ENCODE assay signal across 1 cellular context in the genomic region with DNA sequence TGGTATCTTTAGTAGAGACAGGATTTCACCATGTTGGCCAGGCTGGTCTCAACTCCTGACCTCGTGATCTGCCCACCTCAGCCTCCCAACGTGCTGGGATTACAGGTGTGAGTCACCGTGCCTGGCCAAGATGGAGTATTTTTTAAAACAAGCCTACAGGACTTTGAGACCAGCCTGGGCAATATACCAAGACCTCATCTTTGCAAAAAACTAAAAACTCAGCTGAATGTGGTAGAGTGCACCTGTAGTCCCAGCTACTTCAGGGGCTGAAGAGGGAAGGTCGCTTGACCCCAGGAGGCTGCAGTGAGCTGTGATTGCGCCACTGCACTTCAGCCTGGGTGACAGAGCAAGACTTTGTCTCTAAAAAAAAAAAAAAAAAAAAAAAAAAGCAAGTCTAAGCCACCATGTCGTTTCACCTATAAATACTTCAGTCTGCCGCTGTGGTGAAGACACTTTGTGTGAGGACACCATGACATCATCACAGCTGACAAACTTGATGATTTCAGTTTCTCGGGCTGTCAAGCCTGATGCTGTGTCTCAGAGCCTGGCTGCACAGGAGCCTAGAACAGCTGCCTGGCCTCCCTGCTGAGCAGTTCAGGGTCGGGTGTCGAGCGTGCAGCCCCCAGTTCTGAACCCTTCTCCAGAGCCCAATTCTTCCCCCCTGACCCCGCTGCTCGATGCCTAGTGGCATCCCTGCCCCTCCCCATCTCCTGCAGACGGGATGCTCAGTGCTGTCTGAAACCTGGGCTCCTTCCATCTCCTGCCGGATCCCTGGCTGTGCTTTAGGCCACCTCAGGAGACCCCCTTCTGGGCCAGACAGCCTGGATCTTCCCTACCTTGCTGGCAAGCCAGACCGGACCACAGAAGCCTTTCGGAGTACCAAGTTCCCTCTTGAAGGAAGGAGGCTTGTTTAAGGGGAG.
A peak's percentile ranks its signal among the peaks of the same experiment; 100 is the strongest.
TF ChIP-seq lines count a peak whose summit lies in the region.

No MANE protein-coding gene starts in this region.

TF ChIP-seq in HEK293, 187 proteins besides CTCF, POLR2A, EP300 and RAD21 (continued from another document):
- TF ChIP-seq, protein P1, sequence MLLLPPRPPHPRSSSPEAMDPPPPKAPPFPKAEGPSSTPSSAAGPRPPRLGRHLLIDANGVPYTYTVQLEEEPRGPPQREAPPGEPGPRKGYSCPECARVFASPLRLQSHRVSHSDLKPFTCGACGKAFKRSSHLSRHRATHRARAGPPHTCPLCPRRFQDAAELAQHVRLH (tag by site-specific recombination; IDR thresholded peaks at IDR 0.05) = no peak
- no peak for TF ChIP-seq ZNF621 (tag by site-specific recombination; IDR thresholded peaks at IDR 0.05)
- TF ChIP-seq ZNF701 (tag by site-specific recombination; IDR thresholded peaks at IDR 0.05) = no peak
- no peak for TF ChIP-seq TRIM28 (IDR thresholded peaks at IDR 0.05; ENCODE audit: borderline replicate concordance, low read length)
- TF ChIP-seq, protein P2, sequence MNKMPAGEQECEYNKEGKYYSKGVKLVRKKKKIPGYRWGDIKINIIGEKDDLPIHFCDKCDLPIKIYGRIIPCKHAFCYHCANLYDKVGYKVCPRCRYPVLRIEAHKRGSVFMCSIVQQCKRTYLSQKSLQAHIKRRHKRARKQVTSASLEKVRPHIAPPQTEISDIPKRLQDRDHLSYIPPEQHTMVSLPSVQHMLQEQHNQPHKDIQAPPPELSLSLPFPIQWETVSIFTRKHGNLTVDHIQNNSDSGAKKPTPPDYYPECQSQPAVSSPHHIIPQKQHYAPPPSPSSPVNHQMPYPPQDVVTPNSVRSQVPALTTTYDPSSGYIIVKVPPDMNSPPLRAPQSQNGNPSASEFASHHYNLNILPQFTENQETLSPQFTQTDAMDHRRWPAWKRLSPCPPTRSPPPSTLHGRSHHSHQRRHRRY (tag by site-specific recombination; IDR thresholded peaks at IDR 0.05) = no peak
- TF ChIP-seq ZNF596 (tag by site-specific recombination; IDR thresholded peaks at IDR 0.05) = no peak
- TF ChIP-seq, protein P3, sequence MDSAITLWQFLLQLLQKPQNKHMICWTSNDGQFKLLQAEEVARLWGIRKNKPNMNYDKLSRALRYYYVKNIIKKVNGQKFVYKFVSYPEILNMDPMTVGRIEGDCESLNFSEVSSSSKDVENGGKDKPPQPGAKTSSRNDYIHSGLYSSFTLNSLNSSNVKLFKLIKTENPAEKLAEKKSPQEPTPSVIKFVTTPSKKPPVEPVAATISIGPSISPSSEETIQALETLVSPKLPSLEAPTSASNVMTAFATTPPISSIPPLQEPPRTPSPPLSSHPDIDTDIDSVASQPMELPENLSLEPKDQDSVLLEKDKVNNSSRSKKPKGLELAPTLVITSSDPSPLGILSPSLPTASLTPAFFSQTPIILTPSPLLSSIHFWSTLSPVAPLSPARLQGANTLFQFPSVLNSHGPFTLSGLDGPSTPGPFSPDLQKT (IDR thresholded peaks at IDR 0.05; ENCODE audit: borderline replicate concordance, low read depth, low read length) = no peak
- TF ChIP-seq ZNF169 (tag by site-specific recombination; IDR thresholded peaks at IDR 0.05) = no peak
- no peak for TF ChIP-seq ZNF223 (tag by site-specific recombination; IDR thresholded peaks at IDR 0.05)
- TF ChIP-seq, protein P4, sequence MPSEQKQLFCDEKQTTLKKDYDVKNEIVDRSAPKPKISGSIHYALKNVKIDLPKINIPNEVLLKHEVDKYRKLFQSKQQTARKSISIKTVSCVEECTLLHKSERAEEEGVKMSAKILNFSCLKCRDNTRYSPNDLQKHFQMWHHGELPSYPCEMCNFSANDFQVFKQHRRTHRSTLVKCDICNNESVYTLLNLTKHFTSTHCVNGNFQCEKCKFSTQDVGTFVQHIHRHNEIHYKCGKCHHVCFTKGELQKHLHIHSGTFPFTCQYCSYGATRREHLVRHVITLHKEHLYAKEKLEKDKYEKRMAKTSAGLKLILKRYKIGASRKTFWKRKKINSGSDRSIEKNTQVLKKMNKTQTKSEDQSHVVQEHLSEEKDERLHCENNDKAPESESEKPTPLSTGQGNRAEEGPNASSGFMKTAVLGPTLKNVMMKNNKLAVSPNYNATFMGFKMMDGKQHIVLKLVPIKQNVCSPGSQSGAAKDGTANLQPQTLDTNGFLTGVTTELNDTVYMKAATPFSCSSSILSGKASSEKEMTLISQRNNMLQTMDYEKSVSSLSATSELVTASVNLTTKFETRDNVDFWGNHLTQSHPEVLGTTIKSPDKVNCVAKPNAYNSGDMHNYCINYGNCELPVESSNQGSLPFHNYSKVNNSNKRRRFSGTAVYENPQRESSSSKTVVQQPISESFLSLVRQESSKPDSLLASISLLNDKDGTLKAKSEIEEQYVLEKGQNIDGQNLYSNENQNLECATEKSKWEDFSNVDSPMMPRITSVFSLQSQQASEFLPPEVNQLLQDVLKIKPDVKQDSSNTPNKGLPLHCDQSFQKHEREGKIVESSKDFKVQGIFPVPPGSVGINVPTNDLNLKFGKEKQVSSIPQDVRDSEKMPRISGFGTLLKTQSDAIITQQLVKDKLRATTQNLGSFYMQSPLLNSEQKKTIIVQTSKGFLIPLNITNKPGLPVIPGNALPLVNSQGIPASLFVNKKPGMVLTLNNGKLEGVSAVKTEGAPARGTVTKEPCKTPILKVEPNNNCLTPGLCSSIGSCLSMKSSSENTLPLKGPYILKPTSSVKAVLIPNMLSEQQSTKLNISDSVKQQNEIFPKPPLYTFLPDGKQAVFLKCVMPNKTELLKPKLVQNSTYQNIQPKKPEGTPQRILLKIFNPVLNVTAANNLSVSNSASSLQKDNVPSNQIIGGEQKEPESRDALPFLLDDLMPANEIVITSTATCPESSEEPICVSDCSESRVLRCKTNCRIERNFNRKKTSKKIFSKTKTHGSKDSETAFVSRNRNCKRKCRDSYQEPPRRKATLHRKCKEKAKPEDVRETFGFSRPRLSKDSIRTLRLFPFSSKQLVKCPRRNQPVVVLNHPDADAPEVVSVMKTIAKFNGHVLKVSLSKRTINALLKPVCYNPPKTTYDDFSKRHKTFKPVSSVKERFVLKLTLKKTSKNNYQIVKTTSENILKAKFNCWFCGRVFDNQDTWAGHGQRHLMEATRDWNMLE (tag by site-specific recombination; conservative IDR thresholded peaks at IDR 0.05; ENCODE audit: low read depth) = no peak; the same call in 1 of the 2 replicates
- TF ChIP-seq, protein P5, sequence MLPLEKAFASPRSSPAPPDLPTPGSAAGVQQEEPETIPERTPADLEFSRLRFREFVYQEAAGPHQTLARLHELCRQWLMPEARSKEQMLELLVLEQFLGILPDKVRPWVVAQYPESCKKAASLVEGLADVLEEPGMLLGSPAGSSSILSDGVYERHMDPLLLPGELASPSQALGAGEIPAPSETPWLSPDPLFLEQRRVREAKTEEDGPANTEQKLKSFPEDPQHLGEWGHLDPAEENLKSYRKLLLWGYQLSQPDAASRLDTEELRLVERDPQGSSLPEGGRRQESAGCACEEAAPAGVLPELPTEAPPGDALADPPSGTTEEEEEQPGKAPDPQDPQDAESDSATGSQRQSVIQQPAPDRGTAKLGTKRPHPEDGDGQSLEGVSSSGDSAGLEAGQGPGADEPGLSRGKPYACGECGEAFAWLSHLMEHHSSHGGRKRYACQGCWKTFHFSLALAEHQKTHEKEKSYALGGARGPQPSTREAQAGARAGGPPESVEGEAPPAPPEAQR (tag by site-specific recombination; IDR thresholded peaks at IDR 0.05) = no peak
- TF ChIP-seq KLF16 (tag by site-specific recombination; IDR thresholded peaks at IDR 0.05) = no peak
- TF ChIP-seq ZBTB21 (tag by site-specific recombination; IDR thresholded peaks at IDR 0.05) = peak; percentile 92
- no peak for TF ChIP-seq ZNF311 (tag by site-specific recombination; IDR thresholded peaks at IDR 0.05; ENCODE audit: borderline replicate concordance)
- no peak for TF ChIP-seq SETDB1 (IDR thresholded peaks at IDR 0.05; ENCODE audit: insufficient read length, low read length)
- no peak for TF ChIP-seq ZNF146 (tag by site-specific recombination; IDR thresholded peaks at IDR 0.05)
- TF ChIP-seq, protein P6, sequence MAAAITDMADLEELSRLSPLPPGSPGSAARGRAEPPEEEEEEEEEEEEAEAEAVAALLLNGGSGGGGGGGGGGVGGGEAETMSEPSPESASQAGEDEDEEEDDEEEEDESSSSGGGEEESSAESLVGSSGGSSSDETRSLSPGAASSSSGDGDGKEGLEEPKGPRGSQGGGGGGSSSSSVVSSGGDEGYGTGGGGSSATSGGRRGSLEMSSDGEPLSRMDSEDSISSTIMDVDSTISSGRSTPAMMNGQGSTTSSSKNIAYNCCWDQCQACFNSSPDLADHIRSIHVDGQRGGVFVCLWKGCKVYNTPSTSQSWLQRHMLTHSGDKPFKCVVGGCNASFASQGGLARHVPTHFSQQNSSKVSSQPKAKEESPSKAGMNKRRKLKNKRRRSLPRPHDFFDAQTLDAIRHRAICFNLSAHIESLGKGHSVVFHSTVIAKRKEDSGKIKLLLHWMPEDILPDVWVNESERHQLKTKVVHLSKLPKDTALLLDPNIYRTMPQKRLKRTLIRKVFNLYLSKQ (tag by site-specific recombination; IDR thresholded peaks at IDR 0.05; ENCODE audit: borderline replicate concordance) = no peak
- no peak for TF ChIP-seq ZNF2 (tag by site-specific recombination; IDR thresholded peaks at IDR 0.05)
- TF ChIP-seq SP3 (tag by site-specific recombination; IDR thresholded peaks at IDR 0.05) = no peak
- TF ChIP-seq ZBTB20 (tag by site-specific recombination; IDR thresholded peaks at IDR 0.05) = no peak
- TF ChIP-seq, protein P7, sequence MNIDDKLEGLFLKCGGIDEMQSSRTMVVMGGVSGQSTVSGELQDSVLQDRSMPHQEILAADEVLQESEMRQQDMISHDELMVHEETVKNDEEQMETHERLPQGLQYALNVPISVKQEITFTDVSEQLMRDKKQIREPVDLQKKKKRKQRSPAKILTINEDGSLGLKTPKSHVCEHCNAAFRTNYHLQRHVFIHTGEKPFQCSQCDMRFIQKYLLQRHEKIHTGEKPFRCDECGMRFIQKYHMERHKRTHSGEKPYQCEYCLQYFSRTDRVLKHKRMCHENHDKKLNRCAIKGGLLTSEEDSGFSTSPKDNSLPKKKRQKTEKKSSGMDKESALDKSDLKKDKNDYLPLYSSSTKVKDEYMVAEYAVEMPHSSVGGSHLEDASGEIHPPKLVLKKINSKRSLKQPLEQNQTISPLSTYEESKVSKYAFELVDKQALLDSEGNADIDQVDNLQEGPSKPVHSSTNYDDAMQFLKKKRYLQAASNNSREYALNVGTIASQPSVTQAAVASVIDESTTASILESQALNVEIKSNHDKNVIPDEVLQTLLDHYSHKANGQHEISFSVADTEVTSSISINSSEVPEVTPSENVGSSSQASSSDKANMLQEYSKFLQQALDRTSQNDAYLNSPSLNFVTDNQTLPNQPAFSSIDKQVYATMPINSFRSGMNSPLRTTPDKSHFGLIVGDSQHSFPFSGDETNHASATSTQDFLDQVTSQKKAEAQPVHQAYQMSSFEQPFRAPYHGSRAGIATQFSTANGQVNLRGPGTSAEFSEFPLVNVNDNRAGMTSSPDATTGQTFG (tag by site-specific recombination; IDR thresholded peaks at IDR 0.05; ENCODE audit: borderline replicate concordance) = no peak
- no peak for TF ChIP-seq ZNF660 (tag by site-specific recombination; IDR thresholded peaks at IDR 0.05)
- TF ChIP-seq ZNF16 (tag by site-specific recombination; IDR thresholded peaks at IDR 0.05; ENCODE audit: low read depth) = no peak
- peak; percentile 56 for TF ChIP-seq SP7 (tag by site-specific recombination; IDR thresholded peaks at IDR 0.05)
- no peak for TF ChIP-seq ZNF843 (tag by site-specific recombination; IDR thresholded peaks at IDR 0.05)
- TF ChIP-seq ZNF175 (tag by site-specific recombination; IDR thresholded peaks at IDR 0.05) = no peak
- TF ChIP-seq ZNF837 (tag by site-specific recombination; IDR thresholded peaks at IDR 0.05) = no peak
- TF ChIP-seq ZNF248 (tag by site-specific recombination; IDR thresholded peaks at IDR 0.05) = no peak
- TF ChIP-seq OVOL3 (tag by site-specific recombination; IDR thresholded peaks at IDR 0.05) = no peak
- TF ChIP-seq ZFP37 (tag by site-specific recombination; IDR thresholded peaks at IDR 0.05) = no peak
- TF ChIP-seq ZSCAN23 (tag by site-specific recombination; IDR thresholded peaks at IDR 0.05) = no peak
